In the genomic region with DNA sequence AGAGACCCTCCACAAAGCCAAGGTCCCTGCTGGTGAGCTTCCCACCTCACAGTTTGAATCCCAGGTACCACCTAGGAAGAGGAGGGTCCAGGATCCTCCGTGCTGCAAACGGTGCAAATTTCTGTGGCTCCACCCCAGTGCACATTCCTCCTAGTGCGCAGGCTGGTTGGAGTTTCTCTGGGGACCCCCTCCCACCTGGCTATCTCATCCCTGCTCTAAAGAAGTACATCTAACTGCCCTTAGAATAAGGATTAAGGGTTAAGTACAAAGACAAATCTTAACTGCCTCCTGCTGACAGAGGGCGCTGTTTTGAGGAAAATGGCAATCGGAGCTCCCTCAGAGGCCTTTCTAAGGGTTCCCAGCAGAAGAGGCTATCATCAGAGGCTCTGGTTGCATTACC, we compare ENCODE assay signal across 13 cellular contexts.
DNase-seq lines count a peak whose midpoint lies in the region; ATAC-seq and TF ChIP-seq lines count a peak whose summit lies in the region.
"Had no signal": no experiment of that assay in that cellular context is flagged by ENCODE, and none has a peak within 500 bp of the region (broad histone marks: within the 10 kb centered on the region; RNA-seq: fewer than 3 reads in every experiment).

No MANE protein-coding gene starts in this region.

- no peak overlapping the region for H3K9ac ChIP-seq in mammary epithelial cell (ENCODE audit: insufficient read depth, low read length)
- H3K9ac ChIP-seq: BLaER1 had no signal

- CTCF ChIA-PET in activated CD8-positive, alpha-beta T cell treated with anti-CD3 and anti-CD28 coated beads for 36 hours (lab: Charles Lee) = interaction anchor here (0.6 to 0.8 kb wide), 2 partner anchors 38 to 131 kb away, joined by 3 read pairs; no protein-coding TSS in a partner anchor
- CTCF ChIA-PET in activated CD8-positive, alpha-beta T cell treated with anti-CD3 and anti-CD28 coated beads, Interleukin-2, amount 10 ng/mL, durations not matched to agents 7 days and 5 days (lab: Charles Lee) = no interaction called here
- CTCF ChIA-PET in mammary epithelial cell (lab: Charles Lee; ENCODE audit: low non-redundant PET) = interaction anchor here (0.6 kb wide), 1 partner anchor 25 kb away, joined by 4 read pairs; no protein-coding TSS in a partner anchor
- CTCF ChIA-PET in CD8-positive, alpha-beta memory T cell (lab: Charles Lee) = no interaction called here

- no peaks in the 10 kb centered on the region for H3K36me3 Mint-ChIP-seq in activated CD8-positive, alpha-beta T cell treated with anti-CD3 and anti-CD28 coated beads for 36 hours (ENCODE audit: low read depth)
- H3K36me3 Mint-ChIP-seq in activated CD8-positive, alpha-beta T cell treated with anti-CD3 and anti-CD28 coated beads, Interleukin-2, amount 10 ng/mL, durations not matched to agents 7 days and 5 days (ENCODE audit: low read depth) = no peaks in the 10 kb centered on the region
- no peaks in the 10 kb centered on the region for H3K36me3 Mint-ChIP-seq in CD8-positive, alpha-beta memory T cell
- H3K36me3 Mint-ChIP-seq: naive B cell had no signal

- no peaks in the 10 kb centered on the region for H3K4me1 Mint-ChIP-seq in activated CD8-positive, alpha-beta T cell treated with anti-CD3 and anti-CD28 coated beads for 36 hours (ENCODE audit: low read depth)
- H3K4me1 Mint-ChIP-seq in activated CD8-positive, alpha-beta T cell treated with anti-CD3 and anti-CD28 coated beads, Interleukin-2, amount 10 ng/mL, durations not matched to agents 7 days and 5 days (ENCODE audit: low read depth) = no peaks in the 10 kb centered on the region
- no peaks in the 10 kb centered on the region for H3K4me1 Mint-ChIP-seq in CD8-positive, alpha-beta memory T cell
- H3K4me1 Mint-ChIP-seq: naive B cell had no signal

- dilution Hi-C loops in mammary epithelial cell (cut with HindIII; ENCODE audit: low sequenced_read_pairs) = no loop called here

- H2AFZ ChIP-seq in mammary epithelial cell (ENCODE audit: low read depth, low read length) = no peak overlapping the region

- no peak overlapping the region for H3K4me2 ChIP-seq in mammary epithelial cell (ENCODE audit: insufficient read depth, low read depth, low read length)
- H3K4me2 ChIP-seq: BLaER1 had no signal

- H3K79me2 ChIP-seq in mammary epithelial cell (ENCODE audit: insufficient read depth, low read length) = no peaks in the 10 kb centered on the region

- no peak overlapping the region for H3K27ac Mint-ChIP-seq in activated CD8-positive, alpha-beta T cell treated with anti-CD3 and anti-CD28 coated beads for 36 hours
- no peak overlapping the region for H3K27ac Mint-ChIP-seq in activated CD8-positive, alpha-beta T cell treated with anti-CD3 and anti-CD28 coated beads, Interleukin-2, amount 10 ng/mL, durations not matched to agents 7 days and 5 days
- H3K27ac Mint-ChIP-seq in CD8-positive, alpha-beta memory T cell = no peak overlapping the region
- H3K27ac Mint-ChIP-seq: naive B cell had no signal

- H3K27me3 ChIP-seq in mammary epithelial cell (ENCODE audit: insufficient read depth, low read length) = no peaks in the 10 kb centered on the region
- no peaks in the 10 kb centered on the region for H3K27me3 ChIP-seq in CD8-positive, alpha-beta memory T cell (ENCODE audit: insufficient read depth, low read length, poor library complexity, severe bottlenecking)
- H3K27me3 ChIP-seq: BLaER1 had no signal

- ATAC-seq in activated CD8-positive, alpha-beta T cell treated with anti-CD3 and anti-CD28 coated beads for 36 hours = no peak
- no peak for ATAC-seq in activated CD8-positive, alpha-beta T cell treated with anti-CD3 and anti-CD28 coated beads, Interleukin-2, amount 10 ng/mL, durations not matched to agents 7 days and 5 days
- peak; percentile 71 for ATAC-seq in HG03439 (IDR thresholded peaks at IDR 0.05; ENCODE audit: unreplicated experiment)
- no peak for ATAC-seq in HG03108 (IDR thresholded peaks at IDR 0.05; ENCODE audit: unreplicated experiment)
- ATAC-seq in HG02623 (IDR thresholded peaks at IDR 0.05; ENCODE audit: unreplicated experiment) = no peak

- H3K36me3 ChIP-seq in mammary epithelial cell (ENCODE audit: insufficient read depth, low read length) = no peaks in the 10 kb centered on the region
- no peaks in the 10 kb centered on the region for H3K36me3 ChIP-seq in CD8-positive, alpha-beta memory T cell (ENCODE audit: insufficient read depth, low read length)
- H3K36me3 ChIP-seq: BLaER1 had no signal

- no peaks in the 10 kb centered on the region for H3K9me3 ChIP-seq in mammary epithelial cell (replicated peaks; ENCODE audit: insufficient read depth, low read length)
- H3K9me3 ChIP-seq in CD8-positive, alpha-beta memory T cell (ENCODE audit: low read length) = no peaks in the 10 kb centered on the region
- H3K9me3 ChIP-seq: BLaER1 had no signal

- 33% methylated on average over 3 of the region's 5 CpGs for WGBS in mammary epithelial cell (ENCODE audit: low coverage, missing lambda C conversion rate)

- H3K4me1 ChIP-seq in mammary epithelial cell (ENCODE audit: insufficient read depth, low read length) = no peaks in the 10 kb centered on the region
- H3K4me1 ChIP-seq in CD8-positive, alpha-beta memory T cell (ENCODE audit: insufficient read depth, low read length) = no peaks in the 10 kb centered on the region

- no TSS peak for BruUV-seq in mammary epithelial cell (replicated peaks; lab: Mats Ljungman, UMichigan)

- H3K4me3 Mint-ChIP-seq in activated CD8-positive, alpha-beta T cell treated with anti-CD3 and anti-CD28 coated beads for 36 hours = no peak overlapping the region
- H3K4me3 Mint-ChIP-seq in activated CD8-positive, alpha-beta T cell treated with anti-CD3 and anti-CD28 coated beads, Interleukin-2, amount 10 ng/mL, durations not matched to agents 7 days and 5 days = no peak overlapping the region
- no peak overlapping the region for H3K4me3 Mint-ChIP-seq in CD8-positive, alpha-beta memory T cell
- H3K4me3 Mint-ChIP-seq: naive B cell had no signal

- H3K27me3 Mint-ChIP-seq in activated CD8-positive, alpha-beta T cell treated with anti-CD3 and anti-CD28 coated beads for 36 hours = no peaks in the 10 kb centered on the region
- H3K27me3 Mint-ChIP-seq in activated CD8-positive, alpha-beta T cell treated with anti-CD3 and anti-CD28 coated beads, Interleukin-2, amount 10 ng/mL, durations not matched to agents 7 days and 5 days (ENCODE audit: low read depth) = no peaks in the 10 kb centered on the region
- no peaks in the 10 kb centered on the region for H3K27me3 Mint-ChIP-seq in CD8-positive, alpha-beta memory T cell
- H3K27me3 Mint-ChIP-seq: naive B cell had no signal

- H3K4me3 ChIP-seq in mammary epithelial cell (replicated peaks in 1 of 3; ENCODE audit: insufficient read depth in 1 of 3, low read depth in 2 of 3, low read length in 3 of 3) = no peak overlapping the region
- no peak overlapping the region for H3K4me3 ChIP-seq in CD8-positive, alpha-beta memory T cell (ENCODE audit: low read length)
- H3K4me3 ChIP-seq: BLaER1, SK-N-MC had no signal

- in situ Hi-C loops in mammary epithelial cell (cut with MboI; ENCODE audit: low sequenced_read_pairs in 2 of 2) = no loop called here

- no peak for TF ChIP-seq CTCF in activated CD8-positive, alpha-beta T cell treated with anti-CD3 and anti-CD28 coated beads for 36 hours (IDR thresholded peaks at IDR 0.05)
- peak; percentile 32 to 47 for TF ChIP-seq CTCF in mammary epithelial cell (conservative IDR thresholded peaks at IDR 0.05 in 1 of 2, IDR thresholded peaks at IDR 0.05 in 1 of 2; ENCODE audit: extremely low read depth in 1 of 2, insufficient read depth in 1 of 2, low read depth in 1 of 2, low read length in 2 of 2)

- no peaks in the 10 kb centered on the region for H4K20me1 ChIP-seq in mammary epithelial cell (ENCODE audit: insufficient read depth, low read length)
- H4K20me1 ChIP-seq: BLaER1 had no signal

- no peak overlapping the region for H3K27ac ChIP-seq in mammary epithelial cell (ENCODE audit: insufficient read depth, low read depth, low read length)
- no peak overlapping the region for H3K27ac ChIP-seq in CD8-positive, alpha-beta memory T cell (ENCODE audit: low read depth, low read length)
- H3K27ac ChIP-seq: BLaER1, SK-N-MC had no signal

- H3K9me3 Mint-ChIP-seq in activated CD8-positive, alpha-beta T cell treated with anti-CD3 and anti-CD28 coated beads for 36 hours = peaks cover 1% of the 10 kb centered on the region
- H3K9me3 Mint-ChIP-seq in activated CD8-positive, alpha-beta T cell treated with anti-CD3 and anti-CD28 coated beads, Interleukin-2, amount 10 ng/mL, durations not matched to agents 7 days and 5 days (ENCODE audit: insufficient read depth) = no peaks in the 10 kb centered on the region
- H3K9me3 Mint-ChIP-seq in CD8-positive, alpha-beta memory T cell = peaks cover 0 to 13% (median 7%) of the 10 kb centered on the region in 5 donors
- H3K9me3 Mint-ChIP-seq: naive B cell had no signal

- POLR2A ChIA-PET in activated CD8-positive, alpha-beta T cell treated with anti-CD3 and anti-CD28 coated beads for 36 hours (lab: Charles Lee) = no interaction called here
- POLR2A ChIA-PET in activated CD8-positive, alpha-beta T cell treated with anti-CD3 and anti-CD28 coated beads, Interleukin-2, amount 10 ng/mL, durations not matched to agents 7 days and 5 days (lab: Charles Lee) = no interaction called here
- POLR2A ChIA-PET in CD8-positive, alpha-beta memory T cell (lab: Charles Lee) = no interaction called here

- intact Hi-C loops in activated CD8-positive, alpha-beta T cell treated with anti-CD3 and anti-CD28 coated beads for 36 hours (cut with micrococcal nuclease) = no loop called here
- intact Hi-C loops in mammary epithelial cell (cut with micrococcal nuclease) = no loop called here

- peak; percentile 34 for DNase-seq in activated CD8-positive, alpha-beta T cell treated with anti-CD3 and anti-CD28 coated beads for 36 hours
- DNase-seq in activated CD8-positive, alpha-beta T cell treated with anti-CD3 and anti-CD28 coated beads, Interleukin-2, amount 10 ng/mL, durations not matched to agents 7 days and 5 days = no peak
- DNase-seq in mammary epithelial cell = peak; percentile 2
- peak; percentile 27 for DNase-seq in stimulated activated CD8-positive, alpha-beta memory T cell treated with anti-CD3 and anti-CD28 coated beads, Interleukin-4, amount 100 ng/mL, for 48 hours
- no peak for DNase-seq in CD8-positive, alpha-beta memory T cell
- DNase-seq: activated effector memory CD4-positive, alpha-beta T cell treated with anti-CD3 and anti-CD28 coated beads, Interleukin-2, amount 50 U/mL, for 16 hours; KG1; naive B cell had no signal

Comparison
In these comparisons a context has a peak if more than half of its experiments do, and no peak if none do; other contexts are left out.
1. DNase-seq: peak in activated CD8-positive, alpha-beta T cell treated with anti-CD3 and anti-CD28 coated beads for 36 hours (single experiment), mammary epithelial cell (single experiment) and stimulated activated CD8-positive, alpha-beta memory T cell treated with anti-CD3 and anti-CD28 coated beads, Interleukin-4, amount 100 ng/mL, for 48 hours (single experiment); none in activated CD8-positive, alpha-beta T cell treated with anti-CD3 and anti-CD28 coated beads, Interleukin-2, amount 10 ng/mL, durations not matched to agents 7 days and 5 days (single experiment) and CD8-positive, alpha-beta memory T cell (0 of 5).
2. CTCF ChIA-PET loops: an anchor here in activated CD8-positive, alpha-beta T cell treated with anti-CD3 and anti-CD28 coated beads for 36 hours (0.6 to 0.8 kb wide) and mammary epithelial cell (0.6 kb wide); none called in activated CD8-positive, alpha-beta T cell treated with anti-CD3 and anti-CD28 coated beads, Interleukin-2, amount 10 ng/mL, durations not matched to agents 7 days and 5 days and CD8-positive, alpha-beta memory T cell.